Comparison of ENCODE assay signal across 27 cellular contexts in genomic region chr1:69638673-69639072, GRCh38.
"Had no signal": no experiment of that assay in that cellular context is flagged by ENCODE, and none has a peak within 500 bp of the region (broad histone marks: within the 10 kb centered on the region; RNA-seq: fewer than 3 reads in every experiment).

No MANE protein-coding gene starts in this region.

- H3K27ac ChIP-seq: PC-9, RWPE1, SJCRH30, SK-N-MC had no signal

- ATAC-seq: Panc1, Right ventricle myocardium inferior, SK-N-SH treated with all-trans-retinoic acid at 6 μM for 48 hours, T-cell had no signal

- H2AFZ ChIP-seq: PC-9 had no signal

- H3K36me3 ChIP-seq: MG63, SJCRH30 had no signal

- DNase-seq: Kasumi-1, KBM-7, MG63, MV-4-11, NCI-H1092, NCI-H1105, NCI-H1417 treated with DMSO at 0.1 percent for 48 hours, NCI-H1436 treated with DMSO at 0.1 percent for 48 hours, NCI-H1694 treated with DMSO at 0.1 percent for 48 hours, NCI-H187 treated with DMSO at 0.1 percent for 48 hours, NCI-H2107, NCI-H2171, NCI-H226, NCI-H446 treated with DMSO at 0.1 percent for 48 hours, NCI-H510A, NCI-H524, NCI-H774, PC-9, SHP77, SIG-M5, SJCRH30, T-cell had no signal

- H3K4me1 ChIP-seq: SJCRH30 had no signal

- H3K4me3 ChIP-seq: MG63, PC-9, SJCRH30, SK-N-MC had no signal

- H3K4me2 ChIP-seq: PC-9 had no signal

- H3K9me3 ChIP-seq: MG63, SJCRH30 had no signal

- H3K27me3 ChIP-seq: MG63, SJCRH30 had no signal
